ENCODE assay signal across 27 cellular contexts in the genomic region with DNA sequence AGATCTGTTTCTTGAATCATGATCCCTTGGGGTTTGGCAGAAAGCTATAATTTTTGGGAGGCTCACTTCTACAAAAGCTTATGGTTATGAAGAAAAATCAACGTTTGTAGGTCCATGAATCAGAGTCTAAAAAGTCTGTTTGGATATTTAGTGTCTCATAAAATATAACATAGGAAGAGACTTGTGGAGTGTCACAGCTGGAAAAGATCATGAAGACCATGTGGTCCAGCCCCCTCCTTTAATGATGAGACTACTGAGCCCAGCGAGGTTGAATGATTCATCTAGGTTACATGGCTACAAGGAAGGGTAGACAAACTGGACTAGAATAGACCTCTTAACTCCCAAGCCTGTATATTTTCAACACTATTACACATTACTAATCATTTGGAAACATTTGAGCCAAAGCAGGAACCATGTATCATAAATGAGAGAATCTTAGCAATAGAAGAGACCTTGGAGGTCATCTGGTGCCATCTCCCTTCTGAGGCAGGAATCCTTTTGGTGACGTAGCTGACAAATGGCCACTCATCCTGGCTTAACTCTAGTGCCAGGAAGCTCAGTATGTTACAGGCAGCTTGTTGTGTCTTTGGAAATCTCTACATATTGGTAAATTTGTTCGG.
"Had no signal": no experiment of that assay in that cellular context is flagged by ENCODE, and none has a peak within 500 bp of the region (broad histone marks: within the 10 kb centered on the region; RNA-seq: fewer than 3 reads in every experiment).

No MANE protein-coding gene starts in this region.

- H3K9me3 ChIP-seq: breast epithelium, gastrocnemius medialis, mucosa of descending colon, neutrophil, ovary, right lobe of liver, vagina had no signal

- H3K36me3 ChIP-seq: breast epithelium, gastrocnemius medialis, neutrophil, ovary, right lobe of liver, vagina had no signal

- H3K27me3 ChIP-seq: breast epithelium, gastrocnemius medialis, ovary, vagina had no signal

- H3K4me1 ChIP-seq: breast epithelium, gastrocnemius medialis, right lobe of liver had no signal

- ATAC-seq: activated naive CD8-positive, alpha-beta T cell treated with anti-CD3 and anti-CD28 coated beads, Interleukin-2, amount 50 U/mL, for 24 hours; esophagus mucosa; gastrocnemius medialis; left cardiac atrium; left ventricle myocardium superior; mucosa of descending colon; natural killer cell treated with Interleukin-12 subunit alpha and Interleukin-12 subunit beta and Interleukin-15 and Interleukin-18, amount 100 ng/mL, for 72 hours; right lobe of liver; stimulated activated naive CD8-positive, alpha-beta T cell treated with anti-CD3 and anti-CD28 coated beads, Interleukin-15, Interleukin-2, amounts not matched to agents 100 U/mL and 50 U/mL, for 24 hours had no signal

- H3K79me2 ChIP-seq: hepatocyte had no signal

- H3K4me2 ChIP-seq: hepatocyte had no signal

- H2AFZ ChIP-seq: hepatocyte had no signal

- DNase-seq: activated CD4-positive, alpha-beta memory T cell treated with anti-CD3 and anti-CD28 coated beads, Interleukin-2, amount 10 ng/mL, durations not matched to agents 7 days and 5 days; activated CD4-positive, alpha-beta T cell treated with anti-CD3 and anti-CD28 coated beads for 1 hour; activated CD4-positive, alpha-beta T cell treated with anti-CD3 and anti-CD28 coated beads, Interleukin-2, amount 10 ng/mL, durations not matched to agents 7 days and 5 days; activated CD8-positive, alpha-beta memory T cell treated with anti-CD3 and anti-CD28 coated beads, Interleukin-2, amount 50 U/mL, for 48 hours; activated gamma-delta T cell treated with Interleukin-2 at 50 U/mL for 16 hours; activated naive CD8-positive, alpha-beta T cell treated with anti-CD3 and anti-CD28 coated beads, Interleukin-2, amount 50 U/mL, for 24 hours; activated T-cell treated with anti-CD3 and anti-CD28 coated beads, Interleukin-2, amount 50 U/mL, for 24 hours; amygdala; central memory CD4-positive, alpha-beta T cell; endodermal cell; gastrocnemius medialis; glutamatergic neuron; islet precursor cell; left cardiac atrium; left ventricle myocardium superior; mucosa of descending colon; ovary; right lobe of liver; stimulated activated CD4-positive, alpha-beta T cell treated with anti-CD3 and anti-CD28 coated beads, Interleukin-2, amount 100 ng/mL, for 48 hours; stimulated activated naive CD8-positive, alpha-beta T cell treated with anti-CD3 and anti-CD28 coated beads, Interleukin-15, Interleukin-2, amounts not matched to agents 100 U/mL and 50 U/mL, for 24 hours; T-helper 2 cell had no signal

- H3K4me3 ChIP-seq: breast epithelium, gastrocnemius medialis, hepatocyte, mucosa of descending colon, ovary, right lobe of liver, vagina had no signal

- H3K27ac ChIP-seq: breast epithelium, gastrocnemius medialis, hepatocyte, neutrophil, ovary, right lobe of liver, vagina had no signal
